Comparison of ENCODE assay signal across 8 cellular contexts in genomic region chr4:1809754-1810502, GRCh38. TPM values are rescaled to one million over a fixed set of nuclear protein-coding genes. Genes with fewer than 3 reads are reported as not detected.
A peak's percentile ranks its signal among the peaks of the same experiment; 100 is the strongest.
DNase-seq lines count a peak whose midpoint lies in the region; ATAC-seq and TF ChIP-seq lines count a peak whose summit lies in the region.

No MANE protein-coding gene starts in this region.

- intact Hi-C loops in Right ventricle myocardium inferior (cut with DNase I) = loop anchor here (1.0 kb wide), 1 partner anchor 64 kb away; no protein-coding TSS in a partner anchor
- intact Hi-C loops in cardiac septum (cut with DNase I) = loop anchor here (1.0 kb wide), 1 partner anchor 62 kb away; no protein-coding TSS in a partner anchor

- TF ChIP-seq CTCF in coronary artery (IDR thresholded peaks at IDR 0.05) = peak; percentile 56

- H3K27ac ChIP-seq in coronary artery = no peak overlapping the region

- no peak overlapping the region for H3K4me3 ChIP-seq in coronary artery

- DNase-seq in Right ventricle myocardium inferior (ENCODE audit: missing footprints) (peak; percentile 80), cardiac septum (ENCODE audit: low spot score) (no peak), NCI-H2171 treated with DMSO at 0.1 percent for 48 hours (lab: John Stamatoyannopoulos, UW) (peak; percentile 73), coronary artery (ENCODE audit: low spot score) (no peak), left lobe of liver (ENCODE audit: low spot score) (peak; percentile 85)
- peak; percentile 83 for DNase-seq in activated CD4-positive, alpha-beta T cell treated with anti-CD3 and anti-CD28 coated beads for 48 hours
- peak; percentile 52 to 68 for DNase-seq in stimulated activated CD4-positive, alpha-beta T cell treated with anti-CD3 and anti-CD28 coated beads, Interleukin-4, amount 100 ng/mL, for 48 hours (ENCODE audit: low read depth in 2 of 2)

- ATAC-seq in Right ventricle myocardium inferior = peak; percentile 55
- ATAC-seq in left lobe of liver = peak; percentile 82
- ATAC-seq in HG03135 (IDR thresholded peaks at IDR 0.05; ENCODE audit: unreplicated experiment) = no peak

RNA-seq across cellular contexts. Expression of gene FGFR3, which starts 16.8 kb away (rescaled TPM):
- 1.8 TPM for total RNA-seq in Right ventricle myocardium inferior
- 4.7 TPM for total RNA-seq in cardiac septum
- total RNA-seq in left lobe of liver = 48.5 TPM

RNA-seq across cellular contexts. Expression of gene LETM1, which starts 46.0 kb away (rescaled TPM):
- total RNA-seq in Right ventricle myocardium inferior (39.8 TPM), cardiac septum (37.8 TPM), left lobe of liver (28.1 TPM)

Comparison
In these comparisons a context has a peak if more than half of its experiments do, and no peak if none do; other contexts are left out.
1. DNase-seq: peak in Right ventricle myocardium inferior (single experiment), NCI-H2171 treated with DMSO at 0.1 percent for 48 hours (single experiment), activated CD4-positive, alpha-beta T cell treated with anti-CD3 and anti-CD28 coated beads for 48 hours (single experiment), left lobe of liver (single experiment) and stimulated activated CD4-positive, alpha-beta T cell treated with anti-CD3 and anti-CD28 coated beads, Interleukin-4, amount 100 ng/mL, for 48 hours (2 of 2); none in cardiac septum (single experiment) and coronary artery (single experiment).